In the genomic region with DNA sequence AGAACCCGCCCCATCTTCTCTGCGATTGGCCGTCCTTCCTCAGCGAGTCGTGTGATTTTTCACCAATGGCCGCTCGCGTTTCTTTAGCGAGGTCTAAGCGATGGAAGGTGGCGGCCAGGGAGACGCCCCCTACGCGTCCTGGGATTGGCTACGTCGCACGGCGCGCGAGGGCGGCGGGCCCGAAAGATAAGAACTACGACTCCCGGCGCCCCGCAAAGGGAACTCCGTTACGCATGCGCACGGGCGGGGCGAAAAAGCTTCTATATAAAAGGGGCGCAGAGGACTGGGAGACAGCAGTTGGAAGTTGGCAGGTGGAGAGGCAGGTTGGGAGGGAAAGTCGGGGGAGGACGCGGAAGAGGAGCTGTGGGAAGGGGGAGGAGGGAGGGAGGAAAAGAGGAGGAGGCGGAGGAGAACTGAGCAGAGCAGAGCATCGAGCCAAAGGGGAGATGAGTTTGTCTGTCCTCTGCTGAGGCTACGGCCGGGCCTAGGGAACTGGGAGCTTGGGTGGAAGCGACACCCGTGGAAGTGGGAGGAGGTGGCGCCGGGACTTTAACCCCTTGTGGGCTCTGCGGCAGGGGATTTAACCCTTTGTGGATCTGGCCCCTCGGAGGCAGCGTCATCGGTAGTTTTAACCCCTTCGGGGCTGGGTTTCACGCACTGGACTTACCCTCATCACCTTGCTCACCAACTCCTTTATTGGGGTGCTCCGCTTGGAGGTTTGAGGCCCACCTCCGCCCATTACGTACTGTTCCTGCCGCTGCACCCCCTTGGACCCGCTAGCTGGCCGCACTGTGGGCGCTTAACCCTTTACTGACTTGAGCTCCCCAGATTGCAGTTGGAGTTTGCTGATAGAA, we compare ENCODE assay signal across 8 cellular contexts. TPM values are rescaled to one million over a fixed set of nuclear protein-coding genes. Genes with fewer than 3 reads are reported as not detected.
DNase-seq lines count a peak whose midpoint lies in the region; ATAC-seq and TF ChIP-seq lines count a peak whose summit lies in the region.

A gene with protein sequence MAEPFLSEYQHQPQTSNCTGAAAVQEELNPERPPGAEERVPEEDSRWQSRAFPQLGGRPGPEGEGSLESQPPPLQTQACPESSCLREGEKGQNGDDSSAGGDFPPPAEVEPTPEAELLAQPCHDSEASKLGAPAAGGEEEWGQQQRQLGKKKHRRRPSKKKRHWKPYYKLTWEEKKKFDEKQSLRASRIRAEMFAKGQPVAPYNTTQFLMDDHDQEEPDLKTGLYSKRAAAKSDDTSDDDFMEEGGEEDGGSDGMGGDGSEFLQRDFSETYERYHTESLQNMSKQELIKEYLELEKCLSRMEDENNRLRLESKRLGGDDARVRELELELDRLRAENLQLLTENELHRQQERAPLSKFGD (plus strand): TSS at position 293 of the 854 bp plus-strand sequence. CDS start 716 bp downstream, outside the sequence.

- H3K4me3 Mint-ChIP-seq in activated T-cell treated with anti-CD3 and anti-CD28 coated beads, Interleukin-2, amount 50 U/mL, for 4 hours = peak within 1 kb of the TSS; percentile 98

- peaks cover 37% of the 10 kb centered on the region for H3K4me1 Mint-ChIP-seq in activated T-cell treated with anti-CD3 and anti-CD28 coated beads, Interleukin-2, amount 50 U/mL, for 4 hours (ENCODE audit: low read depth)

- H3K27me3 ChIP-seq in Panc1 (ENCODE audit: control insufficient read depth, insufficient read depth, low read length) = no peaks in the 10 kb centered on the region
- no peaks in the 10 kb centered on the region for H3K27me3 ChIP-seq in mucosa of rectum (ENCODE audit: control insufficient read depth in 2 of 2, insufficient read depth in 2 of 2, low read length in 2 of 2)

- BruUV-seq in Panc1 (replicated peaks; lab: Mats Ljungman, UMichigan) = TSS peak; percentile 93

- in situ Hi-C loops in Panc1 (cut with HindIII; ENCODE audit: low pct_unique_long_range_greater_than_20kb, low sequenced_read_pairs) = no loop called here

- no peaks in the 10 kb centered on the region for H3K27me3 Mint-ChIP-seq in activated T-cell treated with anti-CD3 and anti-CD28 coated beads, Interleukin-2, amount 50 U/mL, for 4 hours (ENCODE audit: low read depth)

- CTCF ChIA-PET in Panc1 (lab: Charles Lee) = interaction anchor here (0.6 to 5.5 kb wide), 8 partner anchors 11 to 278 kb away, joined by 3 to 40 read pairs (median 6); a partner anchor contains a TSS

- H3K9ac ChIP-seq in mucosa of rectum (ENCODE audit: low read depth in 1 of 2, low read length in 2 of 2) = peak within 1 kb of the TSS; percentile 91 to 94

- H3K9me3 Mint-ChIP-seq in activated T-cell treated with anti-CD3 and anti-CD28 coated beads, Interleukin-2, amount 50 U/mL, for 4 hours = no peaks in the 10 kb centered on the region

- H3K36me3 ChIP-seq in Panc1 (ENCODE audit: control insufficient read depth, insufficient read depth, low read length) (peaks cover 4% of the 10 kb centered on the region), mucosa of rectum (ENCODE audit: control insufficient read depth in 2 of 2, insufficient read depth in 2 of 2, low read length in 2 of 2) (no peaks in the 10 kb centered on the region)

- peaks cover 10% of the 10 kb centered on the region for H3K4me1 ChIP-seq in Panc1 (ENCODE audit: control insufficient read depth, insufficient read depth, low read length)
- H3K4me1 ChIP-seq in mucosa of rectum (ENCODE audit: control insufficient read depth in 2 of 2, insufficient read depth in 2 of 2, low read length in 2 of 2) = peaks cover 35 to 44% of the 10 kb centered on the region in 2 donors

- H3K36me3 Mint-ChIP-seq in activated T-cell treated with anti-CD3 and anti-CD28 coated beads, Interleukin-2, amount 50 U/mL, for 4 hours (ENCODE audit: insufficient read depth) = no peaks in the 10 kb centered on the region

- peak within 1 kb of the TSS; percentile 77 to 93 for H3K4me3 ChIP-seq in Panc1 (ENCODE audit: low read depth in 2 of 2, low read length in 2 of 2)
- H3K4me3 ChIP-seq in mucosa of rectum (ENCODE audit: low read length in 2 of 2) = peak within 1 kb of the TSS; percentile 90 to 95

- H3K9me3 ChIP-seq in Panc1 (ENCODE audit: control insufficient read depth, insufficient read depth, low read depth, low read length) (no peaks in the 10 kb centered on the region), mucosa of rectum (ENCODE audit: control insufficient read depth in 2 of 2, low read length in 2 of 2) (no peaks in the 10 kb centered on the region)

- intact Hi-C loops in Panc1 (cut with micrococcal nuclease; ENCODE audit: unreplicated experiment) = no loop called here

- peak; percentile 99 for DNase-seq in DMS153 treated with DMSO at 0.1 percent for 48 hours (lab: John Stamatoyannopoulos, UW; ENCODE audit: unreplicated experiment)
- DNase-seq in KG1 (lab: John Stamatoyannopoulos, UW) = peak; percentile 98
- DNase-seq in Panc1 (ENCODE audit: low read depth, low spot score) = peak; percentile 93
- peak; percentile 98 for DNase-seq in activated T-cell treated with anti-CD3 and anti-CD28 coated beads, Interleukin-2, amount 50 U/mL, for 4 hours
- DNase-seq in erythroblast (lab: John Stamatoyannopoulos, UW) = peak; percentile 100
- peak; percentile 99 for DNase-seq in stimulated activated CD8-positive, alpha-beta memory T cell treated with anti-CD3 and anti-CD28 coated beads, Interleukin-4, amount 100 ng/mL, for 48 hours

- POLR2A ChIA-PET in Panc1 (lab: Charles Lee) = interaction anchor here (0.6 to 2.1 kb wide), 8 partner anchors 11 to 78 kb away, joined by 3 to 11 read pairs (median 4); a partner anchor contains a TSS

- TF ChIP-seq CTCF in Panc1 (IDR thresholded peaks at IDR 0.05) = no peak

- peak; percentile 99 for TF ChIP-seq POLR2A in erythroblast (IDR thresholded peaks at IDR 0.05; ENCODE audit: low read length)

- ATAC-seq in GM21723 (IDR thresholded peaks at IDR 0.05; ENCODE audit: unreplicated experiment) (peak; percentile 59), Panc1 (peak; percentile 88)
- ATAC-seq in activated T-cell treated with anti-CD3 and anti-CD28 coated beads, Interleukin-2, amount 50 U/mL, for 4 hours = peak; percentile 79 to 83

- H3K27ac ChIP-seq in Panc1 (ENCODE audit: low read length) (peak within 1 kb of the TSS; percentile 100), mucosa of rectum (ENCODE audit: low read depth in 2 of 2, low read length in 2 of 2) (peak within 1 kb of the TSS; percentile 98)

RNA-seq across cellular contexts. Expression of the gene that starts here (rescaled TPM):
- 59.1 TPM for total RNA-seq in Panc1 (2021; ENCODE audit: unreplicated experiment)
- 80.0 TPM for polyA plus RNA-seq in Panc1 (2012; ENCODE audit: insufficient read length)
- 10 to 100 TPM; 49.6 to 60.8 (median 51.3) TPM for total RNA-seq in activated T-cell treated with anti-CD3 and anti-CD28 coated beads, Interleukin-2, amount 50 U/mL, for 4 hours

Comparison
In these comparisons a context has a peak if more than half of its experiments do, and no peak if none do; other contexts are left out.
1. Peak in every context shown above with its lines: DNase-seq, ATAC-seq, H3K4me3 ChIP-seq and H3K27ac ChIP-seq.